8 cellular contexts compared by ENCODE assay signal in the genomic region with DNA sequence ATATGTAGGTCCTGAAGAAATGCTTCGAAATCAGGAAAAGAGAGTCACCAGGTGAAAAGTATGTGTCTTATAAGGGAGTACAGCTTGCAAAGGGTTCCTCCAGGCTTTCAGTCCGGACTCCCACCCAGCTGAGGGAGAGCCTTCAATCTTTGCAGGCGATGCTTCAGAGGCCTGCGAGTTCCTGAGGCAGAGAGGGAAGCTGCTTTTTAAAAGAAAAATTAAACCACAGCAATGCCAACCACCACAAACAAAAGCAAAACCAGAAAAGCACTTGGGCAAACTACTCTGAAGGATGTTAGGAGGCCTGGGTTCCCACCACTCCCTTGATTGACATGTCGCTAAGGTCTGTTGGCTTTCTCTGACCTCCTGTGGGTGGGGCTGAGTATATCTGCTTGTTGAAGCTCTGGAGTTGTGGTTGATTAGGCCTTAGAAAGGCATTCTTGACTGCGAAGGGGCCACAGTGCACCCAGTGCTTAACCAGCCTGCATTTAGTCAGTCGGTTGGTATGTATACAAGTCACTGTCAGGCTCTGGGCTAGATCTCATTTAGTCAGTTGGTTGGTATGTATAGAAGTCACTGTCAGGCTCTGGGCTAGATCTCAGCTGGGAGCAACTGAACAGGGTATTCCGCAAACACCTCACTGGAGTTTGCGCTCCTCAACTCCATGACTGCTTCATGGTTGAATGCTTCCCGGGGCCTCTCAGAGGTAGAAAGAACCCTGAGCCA. TPM values are rescaled to one million over a fixed set of nuclear protein-coding genes. Genes with fewer than 3 reads are reported as not detected.
DNase-seq lines count a peak whose midpoint lies in the region; ATAC-seq and TF ChIP-seq lines count a peak whose summit lies in the region.

No MANE protein-coding gene starts in this region.

- H3K9ac ChIP-seq in HUES6 (ENCODE audit: low read length) = no peak overlapping the region
- no peak overlapping the region for H3K9ac ChIP-seq in parathyroid adenoma

- H3K4me3 Mint-ChIP-seq in WTC11 = peak overlapping the region; percentile 93

- no peaks in the 10 kb centered on the region for H3K9me3 ChIP-seq in HUES6 (ENCODE audit: control insufficient read depth, insufficient read depth, low read depth, low read length)
- H3K9me3 ChIP-seq in parathyroid adenoma (ENCODE audit: control insufficient read depth, low read length) = no peaks in the 10 kb centered on the region

- no peak for ATAC-seq in WTC11
- ATAC-seq in esophagus mucosa = peak; percentile 54
- ATAC-seq in HG03025 (IDR thresholded peaks at IDR 0.05; ENCODE audit: low FRiP score, unreplicated experiment) = no peak

- H3K36me3 ChIP-seq in HUES6 (ENCODE audit: control insufficient read depth, insufficient read depth, low read length) (no peaks in the 10 kb centered on the region), parathyroid adenoma (ENCODE audit: control insufficient read depth, insufficient read depth, low read length) (no peaks in the 10 kb centered on the region)

- no peaks in the 10 kb centered on the region for H3K27me3 Mint-ChIP-seq in WTC11 (ENCODE audit: low read depth)

- CTCF ChIA-PET in WTC11 (lab: Charles Lee) = interaction anchor here (1.2 to 5.1 kb wide), 9 partner anchors 8 to 266 kb away, joined by 3 to 41 read pairs (median 18); partner anchors contain the start of gene RCAN3

- TF ChIP-seq CTCF in WTC11 (IDR thresholded peaks at IDR 0.05) (no peak), parathyroid adenoma (IDR thresholded peaks at IDR 0.05) (no peak)

- peaks cover 2% of the 10 kb centered on the region for H3K79me2 ChIP-seq in parathyroid adenoma

- H3K4me3 ChIP-seq in HUES6 (ENCODE audit: low read depth, low read length) = peak overlapping the region; percentile 73
- peak overlapping the region; percentile 91 for H3K4me3 ChIP-seq in parathyroid adenoma (ENCODE audit: low read depth, low read length)

- H3K27ac Mint-ChIP-seq in WTC11 = no peak overlapping the region

- peaks cover 3% of the 10 kb centered on the region; the same call in 1 of the 2 replicates for H3K9me3 Mint-ChIP-seq in WTC11

- H3K36me3 Mint-ChIP-seq in WTC11 = peaks cover 6% of the 10 kb centered on the region; the same call in 1 of the 2 replicates

- no peaks in the 10 kb centered on the region for H3K27me3 ChIP-seq in HUES6 (ENCODE audit: control insufficient read depth, insufficient read depth, low read length)
- no peaks in the 10 kb centered on the region for H3K27me3 ChIP-seq in parathyroid adenoma (ENCODE audit: control insufficient read depth, insufficient read depth, low read length)

- peak overlapping the region; percentile 83 for H3K4me2 ChIP-seq in parathyroid adenoma (ENCODE audit: low read length)

- DNase-seq in EH (ENCODE audit: low read depth) (peak; percentile 100), WTC11 (ENCODE audit: low spot score) (no peak), NCI-H1694 treated with DMSO at 0.1 percent for 48 hours (lab: John Stamatoyannopoulos, UW) (no peak), NCI-H1092 (lab: John Stamatoyannopoulos, UW) (no peak)

- POLR2A ChIA-PET in WTC11 (lab: Charles Lee) = no interaction called here

- H3K4me1 ChIP-seq in HUES6 (ENCODE audit: control insufficient read depth, insufficient read depth, low read length) (peaks cover 31% of the 10 kb centered on the region), parathyroid adenoma (peaks cover 8% of the 10 kb centered on the region)

- H2AFZ ChIP-seq in parathyroid adenoma = peak overlapping the region; percentile 86

- H3K27ac ChIP-seq in HUES6 (ENCODE audit: low read depth, low read length) (no peak overlapping the region), parathyroid adenoma (no peak overlapping the region)

- H3K4me1 Mint-ChIP-seq in WTC11 = peaks cover 44% of the 10 kb centered on the region

TF ChIP-seq in WTC11, 78 proteins besides CTCF, POLR2A, EP300 and RAD21:
- TF ChIP-seq IRF1 (CRISPR knock-in tag; IDR thresholded peaks at IDR 0.05) = no peak
- no peak for TF ChIP-seq ZNF138 (CRISPR knock-in tag; conservative IDR thresholded peaks at IDR 0.05)
- TF ChIP-seq, protein P1, sequence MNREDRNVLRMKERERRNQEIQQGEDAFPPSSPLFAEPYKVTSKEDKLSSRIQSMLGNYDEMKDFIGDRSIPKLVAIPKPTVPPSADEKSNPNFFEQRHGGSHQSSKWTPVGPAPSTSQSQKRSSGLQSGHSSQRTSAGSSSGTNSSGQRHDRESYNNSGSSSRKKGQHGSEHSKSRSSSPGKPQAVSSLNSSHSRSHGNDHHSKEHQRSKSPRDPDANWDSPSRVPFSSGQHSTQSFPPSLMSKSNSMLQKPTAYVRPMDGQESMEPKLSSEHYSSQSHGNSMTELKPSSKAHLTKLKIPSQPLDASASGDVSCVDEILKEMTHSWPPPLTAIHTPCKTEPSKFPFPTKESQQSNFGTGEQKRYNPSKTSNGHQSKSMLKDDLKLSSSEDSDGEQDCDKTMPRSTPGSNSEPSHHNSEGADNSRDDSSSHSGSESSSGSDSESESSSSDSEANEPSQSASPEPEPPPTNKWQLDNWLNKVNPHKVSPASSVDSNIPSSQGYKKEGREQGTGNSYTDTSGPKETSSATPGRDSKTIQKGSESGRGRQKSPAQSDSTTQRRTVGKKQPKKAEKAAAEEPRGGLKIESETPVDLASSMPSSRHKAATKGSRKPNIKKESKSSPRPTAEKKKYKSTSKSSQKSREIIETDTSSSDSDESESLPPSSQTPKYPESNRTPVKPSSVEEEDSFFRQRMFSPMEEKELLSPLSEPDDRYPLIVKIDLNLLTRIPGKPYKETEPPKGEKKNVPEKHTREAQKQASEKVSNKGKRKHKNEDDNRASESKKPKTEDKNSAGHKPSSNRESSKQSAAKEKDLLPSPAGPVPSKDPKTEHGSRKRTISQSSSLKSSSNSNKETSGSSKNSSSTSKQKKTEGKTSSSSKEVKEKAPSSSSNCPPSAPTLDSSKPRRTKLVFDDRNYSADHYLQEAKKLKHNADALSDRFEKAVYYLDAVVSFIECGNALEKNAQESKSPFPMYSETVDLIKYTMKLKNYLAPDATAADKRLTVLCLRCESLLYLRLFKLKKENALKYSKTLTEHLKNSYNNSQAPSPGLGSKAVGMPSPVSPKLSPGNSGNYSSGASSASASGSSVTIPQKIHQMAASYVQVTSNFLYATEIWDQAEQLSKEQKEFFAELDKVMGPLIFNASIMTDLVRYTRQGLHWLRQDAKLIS (CRISPR knock-in tag; IDR thresholded peaks at IDR 0.05; ENCODE audit: borderline replicate concordance) = no peak
- no peak for TF ChIP-seq FOXP1 (CRISPR knock-in tag; IDR thresholded peaks at IDR 0.05; ENCODE audit: borderline replicate concordance)
- no peak for TF ChIP-seq NR1H2 (CRISPR knock-in tag; IDR thresholded peaks at IDR 0.05)
- no peak for TF ChIP-seq STAT6 (CRISPR knock-in tag; conservative IDR thresholded peaks at IDR 0.05; ENCODE audit: low read depth)
- TF ChIP-seq GTF2I (CRISPR knock-in tag; conservative IDR thresholded peaks at IDR 0.05) = no peak
- no peak for TF ChIP-seq ETV6 (CRISPR knock-in tag; IDR thresholded peaks at IDR 0.05)
- no peak for TF ChIP-seq ZNF219 (CRISPR knock-in tag; IDR thresholded peaks at IDR 0.05; ENCODE audit: borderline replicate concordance)

RNA-seq across cellular contexts. Expression of gene NIPAL3, which starts 1.2 kb away (rescaled TPM):
- total RNA-seq in WTC11 (2021) = 11.2 to 11.3 TPM (median 11.2 TPM) in 3 replicates
- 21.3 TPM for total RNA-seq in esophagus mucosa

RNA-seq across cellular contexts. Expression of gene STPG1, which starts 3.2 kb away (rescaled TPM):
- total RNA-seq in WTC11 (2021) (9.9 to 12.8 TPM (median 10.1 TPM) in 3 replicates), esophagus mucosa (8.0 TPM)
